ENCODE assay signal across 20 cellular contexts in genomic region chr19:15137777-15138176, GRCh38. TPM values are rescaled to one million over a fixed set of nuclear protein-coding genes. Genes with fewer than 3 reads are reported as not detected.
"Had no signal": no experiment of that assay in that cellular context is flagged by ENCODE, and none has a peak within 500 bp of the region (broad histone marks: within the 10 kb centered on the region; RNA-seq: fewer than 3 reads in every experiment).

No MANE protein-coding gene starts in this region.

- H3K4me3 ChIP-seq: tibial nerve, vagina had no signal

- H3K36me3 ChIP-seq: tibial nerve, vagina had no signal

- H3K9me3 ChIP-seq: vagina had no signal

- H3K27ac ChIP-seq: foreskin keratinocyte, tibial nerve, vagina had no signal

- ATAC-seq: activated naive CD8-positive, alpha-beta T cell treated with anti-CD3 and anti-CD28 coated beads, Interleukin-2, amount 50 U/mL, for 24 hours; effector memory CD8-positive, alpha-beta T cell; foreskin keratinocyte; sciatic nerve had no signal

- H3K27me3 ChIP-seq: foreskin keratinocyte, tibial nerve, vagina had no signal

- DNase-seq: activated CD4-positive, alpha-beta T cell treated with anti-CD3 and anti-CD28 coated beads, Interleukin-2, amount 50 U/mL, for 1 hour; activated naive CD4-positive, alpha-beta T cell treated with Interleukin-2 at 50 U/mL for 16 hours; activated naive CD8-positive, alpha-beta T cell treated with anti-CD3 and anti-CD28 coated beads, Interleukin-2, amount 50 U/mL, for 24 hours; dermis blood vessel endothelial cell; effector memory CD8-positive, alpha-beta T cell; foreskin keratinocyte; nucleus accumbens; stimulated activated CD4-positive, alpha-beta T cell treated with anti-CD3 and anti-CD28 coated beads, Interleukin-4, amount 100 ng/mL, for 1 hour; stimulated activated naive CD4-positive, alpha-beta T cell had no signal

- H3K4me1 ChIP-seq: tibial nerve, vagina had no signal

RNA-seq across cellular contexts. Expression of gene OR1I1, which starts 55.8 kb away (rescaled TPM):
- total RNA-seq: activated CD8-positive, alpha-beta memory T cell treated with anti-CD3 and anti-CD28 coated beads for 36 hours; activated T-helper 1 cell treated with anti-CD3 and anti-CD28 coated beads, Interleukin-12 subunit alpha, Interleukin-12 subunit beta, Interleukin-2, Interleukin-4 antibody, amounts not matched to agents 30 ng/mL and 10 ng/mL and 1 ng/mL, durations not matched to agents 14 hours and 24 hours and 36 hours; astrocyte; chondrocyte; dermis blood vessel endothelial cell; epithelial cell of proximal tubule; foreskin keratinocyte; lower leg skin; pulmonary artery endothelial cell; sciatic nerve; subcutaneous adipose tissue; tibial nerve; vagina had no signal
- polyA plus RNA-seq: foreskin keratinocyte had no signal
